In genomic region chr12:113552760-113553159, GRCh38 we compare ENCODE assay signal across 35 cellular contexts.
"Had no signal": no experiment of that assay in that cellular context is flagged by ENCODE, and none has a peak within 500 bp of the region (broad histone marks: within the 10 kb centered on the region; RNA-seq: fewer than 3 reads in every experiment).

No MANE protein-coding gene starts in this region.

- DNase-seq: activated B cell treated with CpG ODN at 0.5 μM for 24 hours; activated CD4-positive, alpha-beta memory T cell treated with anti-CD3 and anti-CD28 coated beads for 36 hours; activated CD4-positive, alpha-beta T cell treated with anti-CD3 and anti-CD28 coated beads for 4 hours; activated CD4-positive, alpha-beta T cell treated with anti-CD3 and anti-CD28 coated beads, Interleukin-2, amount 10 ng/mL, durations not matched to agents 24 days and 14 days; activated CD4-positive, alpha-beta T cell treated with anti-CD3 and anti-CD28 coated beads, Interleukin-2, amount 50 U/mL, for 1 hour; activated CD4-positive, alpha-beta T cell treated with anti-CD3 and anti-CD28 coated beads, Interleukin-2, amount 50 U/mL, for 4 hours; activated CD4-positive, CD25-positive, alpha-beta regulatory T cell treated with anti-CD3 and anti-CD28 coated beads, Interleukin-2, amount 50 U/mL, for 72 hours; activated CD8-positive, alpha-beta memory T cell treated with anti-CD3 and anti-CD28 coated beads, Interleukin-2, amount 50 U/mL, for 4 hours; activated CD8-positive, alpha-beta T cell treated with anti-CD3 and anti-CD28 coated beads for 36 hours; activated effector memory CD4-positive, alpha-beta T cell treated with anti-CD3 and anti-CD28 coated beads, Interleukin-2, amount 50 U/mL, for 16 hours; activated gamma-delta T cell treated with Interleukin-2 at 50 U/mL for 16 hours; activated naive CD4-positive, alpha-beta T cell; activated naive CD4-positive, alpha-beta T cell treated with anti-CD3 and anti-CD28 coated beads, Interleukin-2, amount 10 ng/mL, durations not matched to agents 7 days and 5 days; activated naive CD8-positive, alpha-beta T cell treated with anti-CD3 and anti-CD28 coated beads for 36 hours; activated T-cell treated with anti-CD3 and anti-CD28 coated beads for 4 hours; activated T-cell treated with anti-CD3 and anti-CD28 coated beads, Interleukin-2, amount 50 U/mL, for 1 hour; activated T-cell treated with anti-CD3 and anti-CD28 coated beads, Interleukin-2, amount 50 U/mL, for 4 hours; activated T-cell treated with anti-CD3 and anti-CD28 coated beads, Interleukin-2, amount 50 U/mL, for 72 hours; adrenal gland; amniotic stem cell; aorta; body of pancreas; brain microvascular endothelial cell; caudate nucleus; cerebellar nuclear complex; T-helper 1 cell; T-helper 2 cell; T-helper 9 cell had no signal

- H3K9me3 ChIP-seq: adrenal gland had no signal

- FAIRE-seq: astrocyte, TTC549 had no signal

- H3K27ac ChIP-seq: adrenal gland, body of pancreas, brain microvascular endothelial cell, breast epithelium, cardiac muscle cell, VCaP had no signal

- H3K4me1 ChIP-seq: adrenal gland, body of pancreas, breast epithelium had no signal

- ATAC-seq: activated CD8-positive, alpha-beta T cell treated with anti-CD3 and anti-CD28 coated beads for 36 hours; activated naive CD4-positive, alpha-beta T cell treated with anti-CD3 and anti-CD28 coated beads, Interleukin-2, amount 50 U/mL, for 72 hours; activated T-cell treated with anti-CD3 and anti-CD28 coated beads, Interleukin-2, amount 50 U/mL, for 4 hours; activated T-cell treated with anti-CD3 and anti-CD28 coated beads, Interleukin-2, amount 50 U/mL, for 72 hours; activated T-helper 17 cell treated with anti-CD3 and anti-CD28 coated beads, Interleukin-2, amount 50 U/mL, for 72 hours; body of pancreas had no signal

- H3K27me3 ChIP-seq: adrenal gland, body of pancreas, brain microvascular endothelial cell had no signal

- H3K4me3 ChIP-seq: adrenal gland, body of pancreas, breast epithelium, cardiac muscle cell had no signal

- H3K36me3 ChIP-seq: adrenal gland, brain microvascular endothelial cell, breast epithelium, cardiac muscle cell had no signal
